Comparison of ENCODE assay signal across 28 cellular contexts in the genomic region with DNA sequence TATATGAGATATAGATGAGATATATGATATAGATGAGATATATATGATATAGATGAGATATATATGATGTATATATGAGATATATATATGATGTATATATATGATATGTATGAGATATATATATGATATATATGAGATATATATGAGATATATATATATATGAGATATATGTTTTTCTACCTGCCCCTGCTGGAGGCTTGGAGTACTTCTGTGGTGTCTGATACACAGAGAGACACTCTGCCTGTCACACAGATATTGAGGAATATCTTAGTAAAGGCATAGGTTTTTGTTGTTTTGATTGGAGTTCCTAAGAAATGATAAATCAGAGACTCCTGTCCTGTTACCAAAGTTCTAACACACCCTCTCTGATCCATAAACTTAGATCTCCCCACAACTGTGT.
DNase-seq lines count a peak whose midpoint lies in the region; ATAC-seq and TF ChIP-seq lines count a peak whose summit lies in the region.
"Had no signal": no experiment of that assay in that cellular context is flagged by ENCODE, and none has a peak within 500 bp of the region (broad histone marks: within the 10 kb centered on the region; RNA-seq: fewer than 3 reads in every experiment).

No MANE protein-coding gene starts in this region.

- no peak overlapping the region for H3K27ac Mint-ChIP-seq in memory B cell
- H3K27ac Mint-ChIP-seq: activated CD4-positive, alpha-beta memory T cell treated with anti-CD3 and anti-CD28 coated beads, Interleukin-2, amount 10 ng/mL, durations not matched to agents 7 days and 5 days; activated naive CD4-positive, alpha-beta T cell treated with anti-CD3 and anti-CD28 coated beads, Interleukin-2, amount 50 U/mL, for 24 hours; CD4-positive, CD25-positive, alpha-beta regulatory T cell; nephron had no signal

- peak; percentile 26 for ATAC-seq in memory B cell (ENCODE audit: low read depth)
- ATAC-seq: gastrocnemius medialis had no signal

- H3K9me3 Mint-ChIP-seq in memory B cell = peaks cover 1% of the 10 kb centered on the region
- H3K9me3 Mint-ChIP-seq: activated CD4-positive, alpha-beta memory T cell treated with anti-CD3 and anti-CD28 coated beads, Interleukin-2, amount 10 ng/mL, durations not matched to agents 7 days and 5 days; activated naive CD4-positive, alpha-beta T cell treated with anti-CD3 and anti-CD28 coated beads, Interleukin-2, amount 50 U/mL, for 24 hours; CD4-positive, CD25-positive, alpha-beta regulatory T cell; nephron had no signal

- H3K4me1 Mint-ChIP-seq in memory B cell = no peaks in the 10 kb centered on the region
- H3K4me1 Mint-ChIP-seq: activated CD4-positive, alpha-beta memory T cell treated with anti-CD3 and anti-CD28 coated beads, Interleukin-2, amount 10 ng/mL, durations not matched to agents 7 days and 5 days; activated naive CD4-positive, alpha-beta T cell treated with anti-CD3 and anti-CD28 coated beads, Interleukin-2, amount 50 U/mL, for 24 hours; CD4-positive, CD25-positive, alpha-beta regulatory T cell; nephron had no signal

- H3K4me3 Mint-ChIP-seq in memory B cell = no peak overlapping the region
- H3K4me3 Mint-ChIP-seq: activated CD4-positive, alpha-beta memory T cell treated with anti-CD3 and anti-CD28 coated beads, Interleukin-2, amount 10 ng/mL, durations not matched to agents 7 days and 5 days; activated naive CD4-positive, alpha-beta T cell treated with anti-CD3 and anti-CD28 coated beads, Interleukin-2, amount 50 U/mL, for 24 hours; CD4-positive, CD25-positive, alpha-beta regulatory T cell; nephron had no signal

- TF ChIP-seq CTCF in GM12873 (IDR thresholded peaks at IDR 0.05; ENCODE audit: insufficient read depth, low read depth, low read length, missing control alignments) = peak; percentile 3
- peak; percentile 11 for TF ChIP-seq CTCF in cardiac fibroblast (IDR thresholded peaks at IDR 0.05; ENCODE audit: low read depth, low read length)

- H3K36me3 Mint-ChIP-seq in memory B cell = peaks cover 3% of the 10 kb centered on the region
- H3K36me3 Mint-ChIP-seq: CD4-positive, CD25-positive, alpha-beta regulatory T cell had no signal

- no peak overlapping the region for H3K4me3 ChIP-seq in cardiac fibroblast (replicated peaks in 1 of 2; ENCODE audit: low read depth in 2 of 2, low read length in 2 of 2)
- H3K4me3 ChIP-seq: breast epithelium, coronary artery, esophagus squamous epithelium, gastrocnemius medialis, skin epidermis had no signal

- H3K27me3 Mint-ChIP-seq in memory B cell = no peaks in the 10 kb centered on the region
- H3K27me3 Mint-ChIP-seq: activated CD4-positive, alpha-beta memory T cell treated with anti-CD3 and anti-CD28 coated beads, Interleukin-2, amount 10 ng/mL, durations not matched to agents 7 days and 5 days; activated naive CD4-positive, alpha-beta T cell treated with anti-CD3 and anti-CD28 coated beads, Interleukin-2, amount 50 U/mL, for 24 hours; CD4-positive, CD25-positive, alpha-beta regulatory T cell had no signal

- peak; percentile 22 for DNase-seq in DMS 273 (lab: John Stamatoyannopoulos, UW; ENCODE audit: unreplicated experiment)
- DNase-seq in DMS 273 treated with DMSO at 0.1 percent for 48 hours (lab: John Stamatoyannopoulos, UW) = no peak
- DNase-seq in cardiac fibroblast (ENCODE audit: low read depth in 2 of 2) = no peak
- no peak for DNase-seq in memory B cell (ENCODE audit: low spot score in 2 of 2)
- no peak for DNase-seq in effector CD8-positive, alpha-beta T cell (lab: John Stamatoyannopoulos, UW)
- DNase-seq in D341Med (ENCODE audit: low spot score) = no peak
- no peak for DNase-seq in medulla oblongata (ENCODE audit: extremely low spot score)
- DNase-seq: activated CD4-positive, alpha-beta memory T cell treated with anti-CD3 and anti-CD28 coated beads, Interleukin-2, amount 10 ng/mL, durations not matched to agents 7 days and 5 days; activated CD4-positive, alpha-beta T cell treated with anti-CD3 and anti-CD28 coated beads for 1 hour; activated CD8-positive, alpha-beta memory T cell treated with anti-CD3 and anti-CD28 coated beads, Interleukin-2, amount 50 U/mL, for 48 hours; amniotic stem cell; CD4-positive, CD25-positive, alpha-beta regulatory T cell; esophagus squamous epithelium; gastrocnemius medialis; IMR-90; kidney glomerular epithelial cell; NCI-H1436 treated with DMSO at 0.1 percent for 48 hours; NCI-H2081 treated with DMSO at 0.1 percent for 48 hours; NCI-H226; NCI-H526 treated with DMSO at 0.1 percent for 48 hours; SIG-M5; stimulated activated naive CD4-positive, alpha-beta T cell treated with Interleukin-2 at 50 U/mL for 16 hours had no signal
